Comparison of ENCODE assay signal across 8 cellular contexts in genomic region chr1:192580351-192580962, GRCh38. TPM values are rescaled to one million over a fixed set of nuclear protein-coding genes. Genes with fewer than 3 reads are reported as not detected.
DNase-seq lines count a peak whose midpoint lies in the region; ATAC-seq and TF ChIP-seq lines count a peak whose summit lies in the region.

No MANE protein-coding gene starts in this region.

- H3K27ac ChIP-seq in tibial artery: no peak overlapping the region

- no peaks in the 10 kb centered on the region for H3K27me3 ChIP-seq in tibial artery

- DNase-seq in activated CD4-positive, alpha-beta T cell treated with anti-CD3 and anti-CD28 coated beads for 36 hours: no peak
- DNase-seq in activated CD4-positive, alpha-beta T cell treated with anti-CD3 and anti-CD28 coated beads for 1 hour: no peak
- DNase-seq in Kasumi-1 (lab: John Stamatoyannopoulos, UW): peak; percentile 41 to 64
- DNase-seq in iPS DF 19.7 (ENCODE audit: low read depth, low spot score): peak; percentile 20
- no peak for DNase-seq in tibial artery
- DNase-seq in GM19238 (ENCODE audit: insufficient read length, low spot score): no peak

- no peak overlapping the region for H3K4me3 ChIP-seq in tibial artery

- intact Hi-C loops in activated CD4-positive, alpha-beta T cell treated with anti-CD3 and anti-CD28 coated beads for 36 hours (cut with DNase I, micrococcal nuclease): loop anchor here (1.0 to 2.0 kb wide), 2 partner anchors 28 to 103 kb away; no protein-coding TSS in a partner anchor
- intact Hi-C loops in tibial artery (cut with DNase I; ENCODE audit: low total_unique reads): loop anchor here (2.0 kb wide), 1 partner anchor 104 kb away; no protein-coding TSS in a partner anchor

- H3K4me1 ChIP-seq in tibial artery: peaks cover 0 to 8% (median 0%) of the 10 kb centered on the region in 4 donors

- H3K36me3 ChIP-seq in tibial artery: no peaks in the 10 kb centered on the region

- peak; percentile 56 to 57 for TF ChIP-seq CTCF in tibial artery (IDR thresholded peaks at IDR 0.05)

- CTCF ChIA-PET in activated CD4-positive, alpha-beta T cell treated with anti-CD3 and anti-CD28 coated beads for 36 hours (lab: Charles Lee): interaction anchor here (1.4 to 2.4 kb wide), 2 partner anchors 106 to 108 kb away, joined by 5 to 12 read pairs; no protein-coding TSS in a partner anchor

- H3K4me3 Mint-ChIP-seq in activated CD4-positive, alpha-beta T cell treated with anti-CD3 and anti-CD28 coated beads for 36 hours: peak overlapping the region; percentile 76
- H3K4me3 Mint-ChIP-seq in activated naive CD8-positive, alpha-beta T cell: peak overlapping the region; percentile 54

- no peaks in the 10 kb centered on the region for H3K9me3 ChIP-seq in tibial artery

- H3K9me3 Mint-ChIP-seq in activated CD4-positive, alpha-beta T cell treated with anti-CD3 and anti-CD28 coated beads for 36 hours (ENCODE audit: low read depth): no peaks in the 10 kb centered on the region
- H3K9me3 Mint-ChIP-seq in activated naive CD8-positive, alpha-beta T cell (ENCODE audit: low read depth): no peaks in the 10 kb centered on the region

- peak; percentile 38 for ATAC-seq in activated CD4-positive, alpha-beta T cell treated with anti-CD3 and anti-CD28 coated beads for 36 hours
- peak; percentile 26 for ATAC-seq in GM21515 (IDR thresholded peaks at IDR 0.05; ENCODE audit: unreplicated experiment)

- H3K4me1 Mint-ChIP-seq in activated CD4-positive, alpha-beta T cell treated with anti-CD3 and anti-CD28 coated beads for 36 hours: peaks cover 50% of the 10 kb centered on the region
- peaks cover 31% of the 10 kb centered on the region for H3K4me1 Mint-ChIP-seq in activated naive CD8-positive, alpha-beta T cell (ENCODE audit: low read depth)

- POLR2A ChIA-PET in activated CD4-positive, alpha-beta T cell treated with anti-CD3 and anti-CD28 coated beads for 36 hours (lab: Charles Lee): no interaction called here

- no peaks in the 10 kb centered on the region for H3K27me3 Mint-ChIP-seq in activated CD4-positive, alpha-beta T cell treated with anti-CD3 and anti-CD28 coated beads for 36 hours
- H3K27me3 Mint-ChIP-seq in activated naive CD8-positive, alpha-beta T cell: no peaks in the 10 kb centered on the region

- H3K36me3 Mint-ChIP-seq in activated CD4-positive, alpha-beta T cell treated with anti-CD3 and anti-CD28 coated beads for 36 hours (ENCODE audit: low read depth): peaks cover 17% of the 10 kb centered on the region
- peaks cover 4% of the 10 kb centered on the region for H3K36me3 Mint-ChIP-seq in activated naive CD8-positive, alpha-beta T cell

- no peak overlapping the region for H3K27ac Mint-ChIP-seq in activated CD4-positive, alpha-beta T cell treated with anti-CD3 and anti-CD28 coated beads for 36 hours
- no peak overlapping the region for H3K27ac Mint-ChIP-seq in activated naive CD8-positive, alpha-beta T cell

RNA-seq across cellular contexts. Expression of gene RGS1, which starts 4.9 kb away (rescaled TPM):
- 10 to 100 TPM; 12.0 to 13.6 TPM for total RNA-seq in activated CD4-positive, alpha-beta T cell treated with anti-CD3 and anti-CD28 coated beads for 36 hours

RNA-seq across cellular contexts. Expression of gene RGS13, which starts 55.5 kb away (rescaled TPM):
- total RNA-seq in activated CD4-positive, alpha-beta T cell treated with anti-CD3 and anti-CD28 coated beads for 36 hours: not detected

Comparison
In these comparisons a context has a peak if more than half of its experiments do, and no peak if none do; other contexts are left out.
1. DNase-seq: peak in Kasumi-1 (2 of 2) and iPS DF 19.7 (single experiment); none in activated CD4-positive, alpha-beta T cell treated with anti-CD3 and anti-CD28 coated beads for 36 hours (single experiment), activated CD4-positive, alpha-beta T cell treated with anti-CD3 and anti-CD28 coated beads for 1 hour (single experiment), tibial artery (0 of 2) and GM19238 (single experiment).